15 cellular contexts compared by ENCODE assay signal in the genomic region with DNA sequence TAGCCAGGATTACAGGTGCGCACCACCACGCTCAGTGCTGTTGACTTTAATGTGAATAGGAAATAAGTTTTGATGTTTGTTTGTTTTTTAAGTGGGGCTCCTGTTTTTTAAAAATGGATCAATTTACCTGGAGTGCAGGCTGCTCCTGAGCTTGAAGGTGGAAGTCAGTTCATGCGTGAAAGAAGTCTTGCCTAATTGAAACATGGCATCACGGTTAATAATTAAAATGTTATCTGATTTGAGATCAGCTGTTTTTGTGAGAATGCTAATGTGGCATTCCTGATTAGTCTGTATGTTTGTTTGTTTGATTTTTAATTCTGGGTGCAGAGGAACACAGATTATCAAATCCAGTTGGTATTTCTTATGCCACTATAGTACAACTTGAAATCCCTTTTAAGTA. TPM values are rescaled to one million over a fixed set of nuclear protein-coding genes. Genes with fewer than 3 reads are reported as not detected.
"Had no signal": no experiment of that assay in that cellular context is flagged by ENCODE, and none has a peak within 500 bp of the region (broad histone marks: within the 10 kb centered on the region; RNA-seq: fewer than 3 reads in every experiment).

No MANE protein-coding gene starts in this region.

- H3K4me3 Mint-ChIP-seq: naive B cell had no signal

- H3K9me3 Mint-ChIP-seq: naive B cell had no signal

- H3K27me3 ChIP-seq: sigmoid colon had no signal

- H3K27me3 Mint-ChIP-seq: naive B cell had no signal

- H3K9me3 ChIP-seq: psoas muscle, sigmoid colon had no signal

- DNase-seq: activated CD4-positive, alpha-beta T cell treated with anti-CD3 and anti-CD28 coated beads for 1 hour; activated naive CD4-positive, alpha-beta T cell treated with anti-CD3 and anti-CD28 coated beads, Interleukin-2, amount 50 U/mL, for 16 hours; activated T-cell treated with anti-CD3 and anti-CD28 coated beads, Interleukin-2, amount 50 U/mL, for 48 hours; aorta; hypothalamus; kidney glomerular epithelial cell; naive B cell; psoas muscle; sigmoid colon; stimulated activated CD4-positive, alpha-beta T cell treated with anti-CD3 and anti-CD28 coated beads, Interleukin-2, amount 100 ng/mL, for 24 hours; stimulated activated naive CD4-positive, alpha-beta T cell had no signal

- H3K27ac ChIP-seq: psoas muscle, sigmoid colon had no signal

- H3K4me1 ChIP-seq: psoas muscle had no signal

- H3K4me3 ChIP-seq: lung, psoas muscle, sigmoid colon had no signal

- ATAC-seq: esophagus mucosa, psoas muscle had no signal

RNA-seq across cellular contexts. Expression of gene DRD1, which starts 40.8 kb away (rescaled TPM):
- total RNA-seq: bronchial epithelial cell, dermis microvascular lymphatic vessel endothelial cell, esophagus mucosa, sigmoid colon had no signal
